1 cellular context compared by ENCODE assay signal in genomic region chr14:35416108-35416750, GRCh38.
TF ChIP-seq lines count a peak whose summit lies in the region.

No MANE protein-coding gene starts in this region.

TF ChIP-seq in GM23338, 12 proteins besides CTCF, POLR2A, EP300 and RAD21 (continued from another document):
- TF ChIP-seq, protein P1, sequence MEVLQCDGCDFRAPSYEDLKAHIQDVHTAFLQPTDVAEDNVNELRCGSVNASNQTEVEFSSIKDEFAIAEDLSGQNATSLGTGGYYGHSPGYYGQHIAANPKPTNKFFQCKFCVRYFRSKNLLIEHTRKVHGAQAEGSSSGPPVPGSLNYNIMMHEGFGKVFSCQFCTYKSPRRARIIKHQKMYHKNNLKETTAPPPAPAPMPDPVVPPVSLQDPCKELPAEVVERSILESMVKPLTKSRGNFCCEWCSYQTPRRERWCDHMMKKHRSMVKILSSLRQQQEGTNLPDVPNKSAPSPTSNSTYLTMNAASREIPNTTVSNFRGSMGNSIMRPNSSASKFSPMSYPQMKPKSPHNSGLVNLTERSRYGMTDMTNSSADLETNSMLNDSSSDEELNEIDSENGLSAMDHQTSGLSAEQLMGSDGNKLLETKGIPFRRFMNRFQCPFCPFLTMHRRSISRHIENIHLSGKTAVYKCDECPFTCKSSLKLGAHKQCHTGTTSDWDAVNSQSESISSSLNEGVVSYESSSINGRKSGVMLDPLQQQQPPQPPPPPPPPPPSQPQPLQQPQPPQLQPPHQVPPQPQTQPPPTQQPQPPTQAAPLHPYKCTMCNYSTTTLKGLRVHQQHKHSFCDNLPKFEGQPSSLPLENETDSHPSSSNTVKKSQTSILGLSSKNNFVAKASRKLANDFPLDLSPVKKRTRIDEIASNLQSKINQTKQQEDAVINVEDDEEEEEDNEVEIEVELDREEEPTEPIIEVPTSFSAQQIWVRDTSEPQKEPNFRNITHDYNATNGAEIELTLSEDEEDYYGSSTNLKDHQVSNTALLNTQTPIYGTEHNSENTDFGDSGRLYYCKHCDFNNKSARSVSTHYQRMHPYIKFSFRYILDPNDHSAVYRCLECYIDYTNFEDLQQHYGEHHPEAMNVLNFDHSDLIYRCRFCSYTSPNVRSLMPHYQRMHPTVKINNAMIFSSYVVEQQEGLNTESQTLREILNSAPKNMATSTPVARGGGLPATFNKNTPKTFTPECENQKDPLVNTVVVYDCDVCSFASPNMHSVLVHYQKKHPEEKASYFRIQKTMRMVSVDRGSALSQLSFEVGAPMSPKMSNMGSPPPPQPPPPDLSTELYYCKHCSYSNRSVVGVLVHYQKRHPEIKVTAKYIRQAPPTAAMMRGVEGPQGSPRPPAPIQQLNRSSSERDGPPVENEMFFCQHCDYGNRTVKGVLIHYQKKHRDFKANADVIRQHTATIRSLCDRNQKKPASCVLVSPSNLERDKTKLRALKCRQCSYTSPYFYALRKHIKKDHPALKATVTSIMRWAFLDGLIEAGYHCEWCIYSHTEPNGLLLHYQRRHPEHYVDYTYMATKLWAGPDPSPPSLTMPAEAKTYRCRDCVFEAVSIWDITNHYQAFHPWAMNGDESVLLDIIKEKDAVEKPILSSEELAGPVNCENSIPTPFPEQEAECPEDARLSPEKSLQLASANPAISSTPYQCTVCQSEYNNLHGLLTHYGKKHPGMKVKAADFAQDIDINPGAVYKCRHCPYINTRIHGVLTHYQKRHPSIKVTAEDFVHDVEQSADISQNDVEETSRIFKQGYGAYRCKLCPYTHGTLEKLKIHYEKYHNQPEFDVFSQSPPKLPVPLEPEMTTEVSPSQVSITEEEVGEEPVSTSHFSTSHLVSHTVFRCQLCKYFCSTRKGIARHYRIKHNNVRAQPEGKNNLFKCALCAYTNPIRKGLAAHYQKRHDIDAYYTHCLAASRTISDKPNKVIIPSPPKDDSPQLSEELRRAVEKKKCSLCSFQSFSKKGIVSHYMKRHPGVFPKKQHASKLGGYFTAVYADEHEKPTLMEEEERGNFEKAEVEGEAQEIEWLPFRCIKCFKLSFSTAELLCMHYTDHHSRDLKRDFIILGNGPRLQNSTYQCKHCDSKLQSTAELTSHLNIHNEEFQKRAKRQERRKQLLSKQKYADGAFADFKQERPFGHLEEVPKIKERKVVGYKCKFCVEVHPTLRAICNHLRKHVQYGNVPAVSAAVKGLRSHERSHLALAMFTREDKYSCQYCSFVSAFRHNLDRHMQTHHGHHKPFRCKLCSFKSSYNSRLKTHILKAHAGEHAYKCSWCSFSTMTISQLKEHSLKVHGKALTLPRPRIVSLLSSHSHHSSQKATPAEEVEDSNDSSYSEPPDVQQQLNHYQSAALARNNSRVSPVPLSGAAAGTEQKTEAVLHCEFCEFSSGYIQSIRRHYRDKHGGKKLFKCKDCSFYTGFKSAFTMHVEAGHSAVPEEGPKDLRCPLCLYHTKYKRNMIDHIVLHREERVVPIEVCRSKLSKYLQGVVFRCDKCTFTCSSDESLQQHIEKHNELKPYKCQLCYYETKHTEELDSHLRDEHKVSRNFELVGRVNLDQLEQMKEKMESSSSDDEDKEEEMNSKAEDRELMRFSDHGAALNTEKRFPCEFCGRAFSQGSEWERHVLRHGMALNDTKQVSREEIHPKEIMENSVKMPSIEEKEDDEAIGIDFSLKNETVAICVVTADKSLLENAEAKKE (CRISPR knock-in tag; IDR thresholded peaks at IDR 0.05) = no peak
- TF ChIP-seq STAT1 (IDR thresholded peaks at IDR 0.05; ENCODE audit: unreplicated experiment) (no peak), JUNB (IDR thresholded peaks at IDR 0.05; ENCODE audit: unreplicated experiment) (no peak), EZH2phosphoT487 (IDR thresholded peaks at IDR 0.05; ENCODE audit: unreplicated experiment) (no peak), POLR2AphosphoS5 (IDR thresholded peaks at IDR 0.05; ENCODE audit: low read depth) (no peak), ZNF114 (CRISPR knock-in tag; IDR thresholded peaks at IDR 0.05) (no peak)
